ENCODE assay signal across 21 cellular contexts in genomic region chr20:30513050-30513628, GRCh38.
DNase-seq lines count a peak whose midpoint lies in the region; ATAC-seq and TF ChIP-seq lines count a peak whose summit lies in the region.
"Had no signal": no experiment of that assay in that cellular context is flagged by ENCODE, and none has a peak within 500 bp of the region (broad histone marks: within the 10 kb centered on the region; RNA-seq: fewer than 3 reads in every experiment).

No MANE protein-coding gene starts in this region.

- no peaks in the 10 kb centered on the region for H3K4me1 Mint-ChIP-seq in stimulated activated naive CD8-positive, alpha-beta T cell treated with anti-CD3 and anti-CD28 coated beads, Interleukin-15, amount 100 ng/mL, for 72 hours
- H3K4me1 Mint-ChIP-seq: CD4-positive, CD25-positive, alpha-beta regulatory T cell; CD8-positive, alpha-beta memory T cell; H9 had no signal

- H2AFZ ChIP-seq in neuronal stem cell (ENCODE audit: low read length), result no peak overlapping the region

- H3K9ac ChIP-seq in neuronal stem cell (ENCODE audit: low read depth, low read length, poor library complexity), result no peak overlapping the region

- H3K23ac ChIP-seq in neuronal stem cell (ENCODE audit: low read depth, low read length, poor library complexity), result no peak overlapping the region

- WGBS in neuronal stem cell (ENCODE audit: extremely low coverage in 2 of 2, insufficient read length in 2 of 2, insufficient replicate concordance in 1 of 2), 2 donors, result no CpG with 5 or more reads among the region's 38 CpGs

- intact Hi-C loops in upper lobe of right lung (cut with DNase I), result no loop called here

- H4K8ac ChIP-seq in neuronal stem cell (ENCODE audit: low read depth, low read length), result no peak overlapping the region

- H3K79me1 ChIP-seq in neuronal stem cell (ENCODE audit: low read depth, low read length), result peaks cover 4% of the 10 kb centered on the region

- peaks cover 24 to 47% of the 10 kb centered on the region in 2 donors for H3K9me3 Mint-ChIP-seq in stimulated activated naive CD8-positive, alpha-beta T cell treated with anti-CD3 and anti-CD28 coated beads, Interleukin-15, amount 100 ng/mL, for 72 hours

- H3K4me2 ChIP-seq in neuronal stem cell (ENCODE audit: insufficient read depth, low read length, poor library complexity, severe bottlenecking), result no peak overlapping the region

- no peak overlapping the region for H3K4me3 Mint-ChIP-seq in stimulated activated naive CD8-positive, alpha-beta T cell treated with anti-CD3 and anti-CD28 coated beads, Interleukin-15, amount 100 ng/mL, for 72 hours
- H3K4me3 Mint-ChIP-seq: CD4-positive, CD25-positive, alpha-beta regulatory T cell; CD8-positive, alpha-beta memory T cell; H9 had no signal

- no peak overlapping the region for H2AK5ac ChIP-seq in neuronal stem cell (ENCODE audit: low read depth, low read length)

- H2BK5ac ChIP-seq in neuronal stem cell (ENCODE audit: low read length), result peak overlapping the region; percentile 53

- H4K91ac ChIP-seq in neuronal stem cell (ENCODE audit: low read depth, low read length, poor library complexity), result no peak overlapping the region

- H3K9me3 ChIP-seq in neuronal stem cell (replicated peaks in 1 of 2; ENCODE audit: control insufficient read depth in 2 of 2, insufficient read depth in 1 of 2, low read depth in 1 of 2, low read length in 2 of 2) (peaks cover 0 to 7% of the 10 kb centered on the region in 2 donors), upper lobe of right lung (no peaks in the 10 kb centered on the region)
- H3K9me3 ChIP-seq: BE2C had no signal

- H2BK12ac ChIP-seq in neuronal stem cell (ENCODE audit: low read length), result no peak overlapping the region

- H2BK15ac ChIP-seq in neuronal stem cell (ENCODE audit: low read length), result no peak overlapping the region

- DNase-seq in stimulated activated naive CD8-positive, alpha-beta T cell treated with anti-CD3 and anti-CD28 coated beads, Interleukin-15, amount 100 ng/mL, for 72 hours, result no peak
- DNase-seq in stimulated activated naive CD8-positive, alpha-beta T cell treated with anti-CD3 and anti-CD28 coated beads, Interleukin-15, Interleukin-2, amounts not matched to agents 100 U/mL and 50 U/mL, for 24 hours, result no peak
- DNase-seq in choroid plexus epithelial cell (ENCODE audit: low read depth) (peak; percentile 2), neuronal stem cell (ENCODE audit: low spot score) (no peak), upper lobe of right lung (no peak)
- DNase-seq in stimulated activated naive CD4-positive, alpha-beta T cell treated with Interleukin-2 at 50 U/mL for 16 hours (lab: John Stamatoyannopoulos, UW), result no peak
- DNase-seq: ACHN; BE2C; C1 segment of cervical spinal cord; CD8-positive, alpha-beta memory T cell; COR-L47; DMS 273 treated with DMSO at 0.1 percent for 48 hours; DMS53; DND-41; EL; GOT3; H9 had no signal

- H3K18ac ChIP-seq in neuronal stem cell (ENCODE audit: low read length), result no peak overlapping the region

- H3K4me3 ChIP-seq in choroid plexus epithelial cell (ENCODE audit: low read depth, low read length) (no peak overlapping the region), neuronal stem cell (ENCODE audit: low read length in 2 of 2) (no peak overlapping the region), upper lobe of right lung (no peak overlapping the region)
- H3K4me3 ChIP-seq: GM12878 had no signal

- H3K27me3 Mint-ChIP-seq in stimulated activated naive CD8-positive, alpha-beta T cell treated with anti-CD3 and anti-CD28 coated beads, Interleukin-15, amount 100 ng/mL, for 72 hours, result no peaks in the 10 kb centered on the region
- H3K27me3 Mint-ChIP-seq: CD4-positive, CD25-positive, alpha-beta regulatory T cell had no signal

- peak; percentile 53 for ATAC-seq in stimulated activated naive CD8-positive, alpha-beta T cell treated with anti-CD3 and anti-CD28 coated beads, Interleukin-15, amount 100 ng/mL, for 72 hours
- ATAC-seq in stimulated activated naive CD8-positive, alpha-beta T cell treated with anti-CD3 and anti-CD28 coated beads, Interleukin-15, Interleukin-2, amounts not matched to agents 100 U/mL and 50 U/mL, for 24 hours, result no peak
- peak; percentile 42 for ATAC-seq in upper lobe of right lung
- no peak for ATAC-seq in GM19351 (IDR thresholded peaks at IDR 0.05; ENCODE audit: unreplicated experiment)
- ATAC-seq in HG02642 (IDR thresholded peaks at IDR 0.05; ENCODE audit: poor library complexity, unreplicated experiment), result no peak
- ATAC-seq: GM12878 had no signal

- H2BK120ac ChIP-seq in neuronal stem cell (ENCODE audit: low read depth, low read length), result no peak overlapping the region

- no peaks in the 10 kb centered on the region for H3K4me1 ChIP-seq in neuronal stem cell (ENCODE audit: control insufficient read depth in 2 of 2, insufficient read depth in 1 of 2, low read depth in 1 of 2, low read length in 2 of 2)
- no peaks in the 10 kb centered on the region for H3K4me1 ChIP-seq in upper lobe of right lung
- H3K4me1 ChIP-seq: BE2C had no signal

- no peak overlapping the region for H3K4ac ChIP-seq in neuronal stem cell (ENCODE audit: low read length)

- TF ChIP-seq CTCF in choroid plexus epithelial cell (conservative IDR thresholded peaks at IDR 0.05; ENCODE audit: low read depth, low read length) (no peak), upper lobe of right lung (IDR thresholded peaks at IDR 0.05) (no peak)

- no peaks in the 10 kb centered on the region for H3K36me3 ChIP-seq in neuronal stem cell (replicated peaks in 1 of 2; ENCODE audit: control insufficient read depth in 2 of 2, insufficient read depth in 2 of 2, low read length in 2 of 2)
- H3K36me3 ChIP-seq in upper lobe of right lung, result no peaks in the 10 kb centered on the region
- H3K36me3 ChIP-seq: BE2C had no signal

- no peak overlapping the region for H3K27ac Mint-ChIP-seq in stimulated activated naive CD8-positive, alpha-beta T cell treated with anti-CD3 and anti-CD28 coated beads, Interleukin-15, amount 100 ng/mL, for 72 hours
- H3K27ac Mint-ChIP-seq: CD4-positive, CD25-positive, alpha-beta regulatory T cell; CD8-positive, alpha-beta memory T cell; H9 had no signal

- no peaks in the 10 kb centered on the region for H3K27me3 ChIP-seq in neuronal stem cell (ENCODE audit: control insufficient read depth in 3 of 3, insufficient read depth in 3 of 3, low read depth in 1 of 3, low read length in 3 of 3)
- H3K27me3 ChIP-seq in upper lobe of right lung, result no peaks in the 10 kb centered on the region
- H3K27me3 ChIP-seq: BE2C had no signal

- H3K14ac ChIP-seq in neuronal stem cell (ENCODE audit: low read length), result peak overlapping the region; percentile 8

- H3K27ac ChIP-seq in neuronal stem cell (replicated peaks; ENCODE audit: low read length) (no peak overlapping the region), upper lobe of right lung (no peak overlapping the region)

Comparison
In these comparisons a context has a peak if more than half of its experiments do, and no peak if none do; other contexts are left out.
1. ATAC-seq: peak in stimulated activated naive CD8-positive, alpha-beta T cell treated with anti-CD3 and anti-CD28 coated beads, Interleukin-15, amount 100 ng/mL, for 72 hours (single experiment) and upper lobe of right lung (single experiment); none in stimulated activated naive CD8-positive, alpha-beta T cell treated with anti-CD3 and anti-CD28 coated beads, Interleukin-15, Interleukin-2, amounts not matched to agents 100 U/mL and 50 U/mL, for 24 hours (single experiment), GM19351 (single experiment) and HG02642 (single experiment).